Comparison of ENCODE assay signal across 4 cellular contexts in the genomic region with DNA sequence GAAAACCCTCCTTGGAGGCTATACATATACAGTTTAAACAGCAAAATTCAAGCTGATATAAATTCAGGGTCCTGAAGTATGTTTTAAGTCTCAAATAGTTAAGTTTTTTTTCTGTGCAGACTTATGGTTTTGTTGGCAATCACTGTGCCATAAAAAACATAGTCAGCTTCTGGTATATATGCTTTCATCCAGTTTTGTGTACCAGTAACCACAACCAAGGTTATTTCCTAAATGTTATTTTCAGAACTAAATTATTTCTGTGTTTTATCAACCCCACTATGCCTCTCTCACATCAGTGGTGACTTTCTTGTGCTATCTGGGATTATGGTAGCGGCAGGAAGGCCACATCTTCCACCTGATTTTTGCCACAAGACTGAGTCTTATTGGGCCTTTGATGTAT.
"Had no signal": no experiment of that assay in that cellular context is flagged by ENCODE, and none has a peak within 500 bp of the region (broad histone marks: within the 10 kb centered on the region; RNA-seq: fewer than 3 reads in every experiment).

No MANE protein-coding gene starts in this region.

- FAIRE-seq: G401.6, GM19239 had no signal

- DNase-seq: GDM1, GF-D8 had no signal
